In the genomic region with DNA sequence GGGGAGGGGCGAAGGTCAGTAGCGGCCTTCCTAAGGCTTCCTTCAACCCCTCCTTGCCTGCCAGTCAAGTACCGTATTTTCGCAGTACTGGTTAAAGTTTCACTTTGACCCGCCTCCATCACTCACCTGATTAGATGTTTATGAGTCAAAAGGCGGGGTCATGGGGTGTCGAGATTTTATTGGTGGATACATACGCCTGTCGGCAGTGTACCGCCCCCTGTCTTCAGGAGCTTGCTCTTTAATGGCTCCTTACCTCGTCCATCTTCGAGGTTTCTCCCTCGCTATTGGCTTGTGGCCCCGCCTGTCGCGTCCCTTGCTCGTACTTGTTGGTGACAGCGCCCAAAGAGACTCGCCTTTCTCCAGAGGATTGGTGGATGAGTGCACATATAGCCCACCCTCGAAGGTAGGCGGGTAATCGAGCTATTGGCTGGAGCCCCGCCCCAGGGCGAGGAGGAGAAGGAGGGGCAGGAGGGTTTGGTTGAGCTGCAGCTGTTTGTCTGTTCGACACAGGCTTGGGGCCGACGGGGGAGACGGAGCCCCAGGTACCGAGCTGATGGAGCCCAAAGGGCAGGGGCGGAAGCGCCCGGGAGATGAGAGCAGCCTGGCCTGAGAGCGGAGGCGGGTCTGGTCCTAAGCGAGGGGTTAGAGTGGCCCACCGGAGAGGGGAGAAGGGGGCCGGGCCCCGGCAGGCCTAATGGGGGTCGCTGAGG, we compare ENCODE assay signal across 1 cellular context.
TF ChIP-seq lines count a peak whose summit lies in the region.

A gene with protein sequence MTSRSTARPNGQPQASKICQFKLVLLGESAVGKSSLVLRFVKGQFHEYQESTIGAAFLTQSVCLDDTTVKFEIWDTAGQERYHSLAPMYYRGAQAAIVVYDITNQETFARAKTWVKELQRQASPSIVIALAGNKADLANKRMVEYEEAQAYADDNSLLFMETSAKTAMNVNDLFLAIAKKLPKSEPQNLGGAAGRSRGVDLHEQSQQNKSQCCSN (plus strand): TSS at position 481 of the 710 bp plus-strand sequence. CDS start 12,883 bp downstream, outside the sequence.

TF ChIP-seq in HepG2, 621 proteins besides CTCF, POLR2A, EP300 and RAD21 (continued from another document and continues in another):
- TF ChIP-seq, protein P1, sequence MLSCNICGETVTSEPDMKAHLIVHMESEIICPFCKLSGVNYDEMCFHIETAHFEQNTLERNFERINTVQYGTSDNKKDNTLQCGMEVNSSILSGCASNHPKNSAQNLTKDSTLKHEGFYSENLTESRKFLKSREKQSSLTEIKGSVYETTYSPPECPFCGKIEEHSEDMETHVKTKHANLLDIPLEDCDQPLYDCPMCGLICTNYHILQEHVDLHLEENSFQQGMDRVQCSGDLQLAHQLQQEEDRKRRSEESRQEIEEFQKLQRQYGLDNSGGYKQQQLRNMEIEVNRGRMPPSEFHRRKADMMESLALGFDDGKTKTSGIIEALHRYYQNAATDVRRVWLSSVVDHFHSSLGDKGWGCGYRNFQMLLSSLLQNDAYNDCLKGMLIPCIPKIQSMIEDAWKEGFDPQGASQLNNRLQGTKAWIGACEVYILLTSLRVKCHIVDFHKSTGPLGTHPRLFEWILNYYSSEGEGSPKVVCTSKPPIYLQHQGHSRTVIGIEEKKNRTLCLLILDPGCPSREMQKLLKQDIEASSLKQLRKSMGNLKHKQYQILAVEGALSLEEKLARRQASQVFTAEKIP (CRISPR knock-in tag; IDR thresholded peaks at IDR 0.05; ENCODE audit: borderline replicate concordance) = no peak
- TF ChIP-seq, protein P2, sequence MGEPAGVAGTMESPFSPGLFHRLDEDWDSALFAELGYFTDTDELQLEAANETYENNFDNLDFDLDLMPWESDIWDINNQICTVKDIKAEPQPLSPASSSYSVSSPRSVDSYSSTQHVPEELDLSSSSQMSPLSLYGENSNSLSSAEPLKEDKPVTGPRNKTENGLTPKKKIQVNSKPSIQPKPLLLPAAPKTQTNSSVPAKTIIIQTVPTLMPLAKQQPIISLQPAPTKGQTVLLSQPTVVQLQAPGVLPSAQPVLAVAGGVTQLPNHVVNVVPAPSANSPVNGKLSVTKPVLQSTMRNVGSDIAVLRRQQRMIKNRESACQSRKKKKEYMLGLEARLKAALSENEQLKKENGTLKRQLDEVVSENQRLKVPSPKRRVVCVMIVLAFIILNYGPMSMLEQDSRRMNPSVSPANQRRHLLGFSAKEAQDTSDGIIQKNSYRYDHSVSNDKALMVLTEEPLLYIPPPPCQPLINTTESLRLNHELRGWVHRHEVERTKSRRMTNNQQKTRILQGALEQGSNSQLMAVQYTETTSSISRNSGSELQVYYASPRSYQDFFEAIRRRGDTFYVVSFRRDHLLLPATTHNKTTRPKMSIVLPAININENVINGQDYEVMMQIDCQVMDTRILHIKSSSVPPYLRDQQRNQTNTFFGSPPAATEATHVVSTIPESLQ (CRISPR knock-in tag; conservative IDR thresholded peaks at IDR 0.05) = no peak; the same call in 1 of the 2 replicates
- TF ChIP-seq, protein P3, sequence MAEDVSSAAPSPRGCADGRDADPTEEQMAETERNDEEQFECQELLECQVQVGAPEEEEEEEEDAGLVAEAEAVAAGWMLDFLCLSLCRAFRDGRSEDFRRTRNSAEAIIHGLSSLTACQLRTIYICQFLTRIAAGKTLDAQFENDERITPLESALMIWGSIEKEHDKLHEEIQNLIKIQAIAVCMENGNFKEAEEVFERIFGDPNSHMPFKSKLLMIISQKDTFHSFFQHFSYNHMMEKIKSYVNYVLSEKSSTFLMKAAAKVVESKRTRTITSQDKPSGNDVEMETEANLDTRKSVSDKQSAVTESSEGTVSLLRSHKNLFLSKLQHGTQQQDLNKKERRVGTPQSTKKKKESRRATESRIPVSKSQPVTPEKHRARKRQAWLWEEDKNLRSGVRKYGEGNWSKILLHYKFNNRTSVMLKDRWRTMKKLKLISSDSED (CRISPR knock-in tag; IDR thresholded peaks at IDR 0.05) = no peak
- TF ChIP-seq, protein P4, sequence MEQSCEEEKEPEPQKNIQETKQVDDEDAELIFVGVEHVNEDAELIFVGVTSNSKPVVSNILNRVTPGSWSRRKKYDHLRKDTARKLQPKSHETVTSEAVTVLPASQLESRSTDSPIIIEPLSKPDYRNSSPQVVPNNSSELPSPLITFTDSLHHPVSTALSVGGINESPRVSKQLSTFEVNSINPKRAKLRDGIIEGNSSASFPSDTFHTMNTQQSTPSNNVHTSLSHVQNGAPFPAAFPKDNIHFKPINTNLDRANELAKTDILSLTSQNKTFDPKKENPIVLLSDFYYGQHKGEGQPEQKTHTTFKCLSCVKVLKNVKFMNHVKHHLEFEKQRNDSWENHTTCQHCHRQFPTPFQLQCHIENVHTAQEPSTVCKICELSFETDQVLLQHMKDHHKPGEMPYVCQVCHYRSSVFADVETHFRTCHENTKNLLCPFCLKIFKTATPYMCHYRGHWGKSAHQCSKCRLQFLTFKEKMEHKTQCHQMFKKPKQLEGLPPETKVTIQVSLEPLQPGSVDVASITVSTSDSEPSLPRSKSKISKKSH (CRISPR knock-in tag; IDR thresholded peaks at IDR 0.05; ENCODE audit: borderline replicate concordance) = peak; percentile 88; the same call in 1 of the 2 replicates
- no peak for TF ChIP-seq ZNF260 (CRISPR knock-in tag; IDR thresholded peaks at IDR 0.05; ENCODE audit: borderline replicate concordance, low read depth)
- no peak for TF ChIP-seq ZNF3 (CRISPR knock-in tag; IDR thresholded peaks at IDR 0.05)
- peak; percentile 98 for TF ChIP-seq POLR2G (IDR thresholded peaks at IDR 0.05; ENCODE audit: low read depth, low read length)
- TF ChIP-seq BORCS8-MEF2B (CRISPR knock-in tag; IDR thresholded peaks at IDR 0.05) = peak; percentile 56; the same call in 1 of the 2 replicates
- no peak for TF ChIP-seq ZNF530 (CRISPR knock-in tag; IDR thresholded peaks at IDR 0.05; ENCODE audit: low read depth)
- peak; percentile 58; the same call in 1 of the 2 replicates for TF ChIP-seq TBX3 (IDR thresholded peaks at IDR 0.05; ENCODE audit: borderline replicate concordance)
- TF ChIP-seq, protein P5, sequence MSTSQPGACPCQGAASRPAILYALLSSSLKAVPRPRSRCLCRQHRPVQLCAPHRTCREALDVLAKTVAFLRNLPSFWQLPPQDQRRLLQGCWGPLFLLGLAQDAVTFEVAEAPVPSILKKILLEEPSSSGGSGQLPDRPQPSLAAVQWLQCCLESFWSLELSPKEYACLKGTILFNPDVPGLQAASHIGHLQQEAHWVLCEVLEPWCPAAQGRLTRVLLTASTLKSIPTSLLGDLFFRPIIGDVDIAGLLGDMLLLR (CRISPR knock-in tag; IDR thresholded peaks at IDR 0.05) = no peak; the same call in 1 of the 2 replicates
- peak; percentile 72; the same call in 1 of the 2 replicates for TF ChIP-seq PCBP1 (IDR thresholded peaks at IDR 0.05; ENCODE audit: borderline replicate concordance, low read depth, low read length)
- TF ChIP-seq, protein P6, sequence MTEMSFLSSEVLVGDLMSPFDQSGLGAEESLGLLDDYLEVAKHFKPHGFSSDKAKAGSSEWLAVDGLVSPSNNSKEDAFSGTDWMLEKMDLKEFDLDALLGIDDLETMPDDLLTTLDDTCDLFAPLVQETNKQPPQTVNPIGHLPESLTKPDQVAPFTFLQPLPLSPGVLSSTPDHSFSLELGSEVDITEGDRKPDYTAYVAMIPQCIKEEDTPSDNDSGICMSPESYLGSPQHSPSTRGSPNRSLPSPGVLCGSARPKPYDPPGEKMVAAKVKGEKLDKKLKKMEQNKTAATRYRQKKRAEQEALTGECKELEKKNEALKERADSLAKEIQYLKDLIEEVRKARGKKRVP (CRISPR knock-in tag; IDR thresholded peaks at IDR 0.05) = peak in 1 of 2 experiments; percentile 70; a peak in 1 of 4 replicates
- peak; percentile 92 for TF ChIP-seq HOXA5 (CRISPR knock-in tag; IDR thresholded peaks at IDR 0.05)
- no peak for TF ChIP-seq HDAC6 (IDR thresholded peaks at IDR 0.05; ENCODE audit: low read depth, low read length)
- TF ChIP-seq ZNF567 (CRISPR knock-in tag; IDR thresholded peaks at IDR 0.05; ENCODE audit: borderline replicate concordance) = no peak
- TF ChIP-seq SPEN (CRISPR knock-in tag; IDR thresholded peaks at IDR 0.05; ENCODE audit: low read depth) = peak; percentile 84
- TF ChIP-seq TEAD3 (CRISPR knock-in tag; optimal IDR thresholded peaks at IDR 0.05; ENCODE audit: borderline replicate concordance) = no peak
- TF ChIP-seq, protein P7, sequence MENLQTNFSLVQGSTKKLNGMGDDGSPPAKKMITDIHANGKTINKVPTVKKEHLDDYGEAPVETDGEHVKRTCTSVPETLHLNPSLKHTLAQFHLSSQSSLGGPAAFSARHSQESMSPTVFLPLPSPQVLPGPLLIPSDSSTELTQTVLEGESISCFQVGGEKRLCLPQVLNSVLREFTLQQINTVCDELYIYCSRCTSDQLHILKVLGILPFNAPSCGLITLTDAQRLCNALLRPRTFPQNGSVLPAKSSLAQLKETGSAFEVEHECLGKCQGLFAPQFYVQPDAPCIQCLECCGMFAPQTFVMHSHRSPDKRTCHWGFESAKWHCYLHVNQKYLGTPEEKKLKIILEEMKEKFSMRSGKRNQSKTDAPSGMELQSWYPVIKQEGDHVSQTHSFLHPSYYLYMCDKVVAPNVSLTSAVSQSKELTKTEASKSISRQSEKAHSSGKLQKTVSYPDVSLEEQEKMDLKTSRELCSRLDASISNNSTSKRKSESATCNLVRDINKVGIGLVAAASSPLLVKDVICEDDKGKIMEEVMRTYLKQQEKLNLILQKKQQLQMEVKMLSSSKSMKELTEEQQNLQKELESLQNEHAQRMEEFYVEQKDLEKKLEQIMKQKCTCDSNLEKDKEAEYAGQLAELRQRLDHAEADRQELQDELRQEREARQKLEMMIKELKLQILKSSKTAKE (CRISPR knock-in tag; IDR thresholded peaks at IDR 0.05; ENCODE audit: borderline replicate concordance) = no peak
- TF ChIP-seq IRX3 (CRISPR knock-in tag; IDR thresholded peaks at IDR 0.05; ENCODE audit: borderline replicate concordance, low read depth) = no peak; the same call in 1 of the 2 replicates
- 0 out of 2 replicates have a peak, but pooled peaks have one; percentile 62 for TF ChIP-seq ZNF572 (CRISPR knock-in tag; IDR thresholded peaks at IDR 0.05)
- TF ChIP-seq IRF2 (CRISPR knock-in tag; IDR thresholded peaks at IDR 0.05) = no peak; the same call in 1 of the 2 replicates
- no peak for TF ChIP-seq RORA (CRISPR knock-in tag; IDR thresholded peaks at IDR 0.05)
- TF ChIP-seq ZNF569 (CRISPR knock-in tag; IDR thresholded peaks at IDR 0.05; ENCODE audit: borderline replicate concordance) = no peak; the same call in 1 of the 2 replicates
- TF ChIP-seq ZSCAN31 (CRISPR knock-in tag; IDR thresholded peaks at IDR 0.05; ENCODE audit: low read depth) = no peak
- TF ChIP-seq ZNF205 (CRISPR knock-in tag; IDR thresholded peaks at IDR 0.05) = 0 out of 2 replicates have a peak, but pooled peaks have one; percentile 33
- TF ChIP-seq GZF1 (CRISPR knock-in tag; IDR thresholded peaks at IDR 0.05) = peak; percentile 91; the same call in 1 of the 2 replicates
- no peak for TF ChIP-seq RELA (CRISPR knock-in tag; IDR thresholded peaks at IDR 0.05)
- TF ChIP-seq, protein P8, sequence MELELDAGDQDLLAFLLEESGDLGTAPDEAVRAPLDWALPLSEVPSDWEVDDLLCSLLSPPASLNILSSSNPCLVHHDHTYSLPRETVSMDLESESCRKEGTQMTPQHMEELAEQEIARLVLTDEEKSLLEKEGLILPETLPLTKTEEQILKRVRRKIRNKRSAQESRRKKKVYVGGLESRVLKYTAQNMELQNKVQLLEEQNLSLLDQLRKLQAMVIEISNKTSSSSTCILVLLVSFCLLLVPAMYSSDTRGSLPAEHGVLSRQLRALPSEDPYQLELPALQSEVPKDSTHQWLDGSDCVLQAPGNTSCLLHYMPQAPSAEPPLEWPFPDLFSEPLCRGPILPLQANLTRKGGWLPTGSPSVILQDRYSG (CRISPR knock-in tag; IDR thresholded peaks at IDR 0.05) = no peak
- no peak for TF ChIP-seq MAFF (IDR thresholded peaks at IDR 0.05; ENCODE audit: low read depth, low read length)
- TF ChIP-seq, protein P9, sequence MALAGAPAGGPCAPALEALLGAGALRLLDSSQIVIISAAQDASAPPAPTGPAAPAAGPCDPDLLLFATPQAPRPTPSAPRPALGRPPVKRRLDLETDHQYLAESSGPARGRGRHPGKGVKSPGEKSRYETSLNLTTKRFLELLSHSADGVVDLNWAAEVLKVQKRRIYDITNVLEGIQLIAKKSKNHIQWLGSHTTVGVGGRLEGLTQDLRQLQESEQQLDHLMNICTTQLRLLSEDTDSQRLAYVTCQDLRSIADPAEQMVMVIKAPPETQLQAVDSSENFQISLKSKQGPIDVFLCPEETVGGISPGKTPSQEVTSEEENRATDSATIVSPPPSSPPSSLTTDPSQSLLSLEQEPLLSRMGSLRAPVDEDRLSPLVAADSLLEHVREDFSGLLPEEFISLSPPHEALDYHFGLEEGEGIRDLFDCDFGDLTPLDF (CRISPR knock-in tag; IDR thresholded peaks at IDR 0.05) = peak; percentile 79
- no peak for TF ChIP-seq ATF7 (IDR thresholded peaks at IDR 0.05)
- 0 out of 2 replicates have a peak, but pooled peaks have one; percentile 67 for TF ChIP-seq ATF7 (CRISPR knock-in tag; IDR thresholded peaks at IDR 0.05)
- TF ChIP-seq CCDC6 (CRISPR knock-in tag; IDR thresholded peaks at IDR 0.05) = no peak
- TF ChIP-seq, protein P10, sequence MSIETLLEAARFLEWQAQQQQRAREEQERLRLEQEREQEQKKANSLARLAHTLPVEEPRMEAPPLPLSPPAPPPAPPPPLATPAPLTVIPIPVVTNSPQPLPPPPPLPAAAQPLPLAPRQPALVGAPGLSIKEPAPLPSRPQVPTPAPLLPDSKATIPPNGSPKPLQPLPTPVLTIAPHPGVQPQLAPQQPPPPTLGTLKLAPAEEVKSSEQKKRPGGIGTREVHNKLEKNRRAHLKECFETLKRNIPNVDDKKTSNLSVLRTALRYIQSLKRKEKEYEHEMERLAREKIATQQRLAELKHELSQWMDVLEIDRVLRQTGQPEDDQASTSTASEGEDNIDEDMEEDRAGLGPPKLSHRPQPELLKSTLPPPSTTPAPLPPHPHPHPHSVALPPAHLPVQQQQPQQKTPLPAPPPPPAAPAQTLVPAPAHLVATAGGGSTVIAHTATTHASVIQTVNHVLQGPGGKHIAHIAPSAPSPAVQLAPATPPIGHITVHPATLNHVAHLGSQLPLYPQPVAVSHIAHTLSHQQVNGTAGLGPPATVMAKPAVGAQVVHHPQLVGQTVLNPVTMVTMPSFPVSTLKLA (IDR thresholded peaks at IDR 0.05) = peak; percentile 11; the same call in 1 of the 2 replicates
- peak; percentile 83 for TF ChIP-seq KAT8 (CRISPR knock-in tag; IDR thresholded peaks at IDR 0.05)
- TF ChIP-seq TAF1 (CRISPR knock-in tag; IDR thresholded peaks at IDR 0.05) = peak; percentile 93
- TF ChIP-seq, protein P11, sequence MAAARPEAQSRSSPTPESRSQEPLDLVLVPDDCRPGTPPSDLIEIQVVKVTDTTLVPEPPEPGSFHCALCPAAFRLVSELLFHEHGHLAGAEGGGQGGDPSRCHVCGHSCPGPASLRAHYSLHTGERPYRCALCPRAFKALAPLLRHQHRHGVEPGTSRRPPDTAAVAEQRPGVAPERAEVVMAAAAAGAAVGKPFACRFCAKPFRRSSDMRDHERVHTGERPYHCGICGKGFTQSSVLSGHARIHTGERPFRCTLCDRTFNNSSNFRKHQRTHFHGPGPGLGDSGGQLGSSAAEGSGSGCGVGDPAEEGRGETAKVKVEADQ (CRISPR knock-in tag; IDR thresholded peaks at IDR 0.05; ENCODE audit: borderline replicate concordance) = peak; percentile 68; the same call in 1 of the 2 replicates
- TF ChIP-seq KMT2A (CRISPR knock-in tag; IDR thresholded peaks at IDR 0.05) = peak; percentile 81
- peak; percentile 79 for TF ChIP-seq HIVEP1 (CRISPR knock-in tag; IDR thresholded peaks at IDR 0.05)
- no peak for TF ChIP-seq NR1H2 (CRISPR knock-in tag; IDR thresholded peaks at IDR 0.05; ENCODE audit: borderline replicate concordance, low read depth)
- TF ChIP-seq EHMT2 (IDR thresholded peaks at IDR 0.05; ENCODE audit: borderline replicate concordance, low read depth, low read length) = no peak
